36 cellular contexts compared by ENCODE assay signal in genomic region chr10:17965649-17966048, GRCh38. TPM values are rescaled to one million over a fixed set of nuclear protein-coding genes. Genes with fewer than 3 reads are reported as not detected.
"Had no signal": no experiment of that assay in that cellular context is flagged by ENCODE, and none has a peak within 500 bp of the region (broad histone marks: within the 10 kb centered on the region; RNA-seq: fewer than 3 reads in every experiment).

No MANE protein-coding gene starts in this region.

- H3K27ac ChIP-seq: adrenal gland, body of pancreas, cardiac muscle cell, coronary artery, WERI-Rb-1 had no signal

- H3K9me3 ChIP-seq: body of pancreas had no signal

- H3K27ac Mint-ChIP-seq: activated B cell treated with CpG ODN at 0.5 μM for 24 hours; activated CD8-positive, alpha-beta T cell treated with anti-CD3 and anti-CD28 coated beads for 36 hours; activated naive CD4-positive, alpha-beta T cell treated with anti-CD3 and anti-CD28 coated beads, Interleukin-2, amount 50 U/mL, for 24 hours; activated naive CD8-positive, alpha-beta T cell treated with anti-CD3 and anti-CD28 coated beads for 36 hours; activated naive CD8-positive, alpha-beta T cell treated with anti-CD3 and anti-CD28 coated beads, Interleukin-2, amount 50 U/mL, for 24 hours; activated T-helper 17 cell treated with anti-CD3 and anti-CD28 coated beads, Interleukin-2, amount 50 U/mL, for 72 hours; dendritic cell treated with granulocyte-macrophage colony-stimulating factor and Interleukin-4, amounts not matched to agents 40 ng/mL and 50 ng/mL, for 4 days; endodermal cell; T-helper 17 cell; T-helper 2 cell treated with Interferon-gamma antibody and Interleukin-4, amounts not matched to agents 5 μg/mL and 100 μg/mL, for 36 hours had no signal

- ATAC-seq: activated CD4-positive, CD25-positive, alpha-beta regulatory T cell treated with anti-CD3 and anti-CD28 coated beads, Interleukin-2, amount 50 U/mL, for 24 hours; activated CD8-positive, alpha-beta T cell treated with anti-CD3 and anti-CD28 coated beads for 36 hours; activated naive CD8-positive, alpha-beta T cell treated with anti-CD3 and anti-CD28 coated beads, Interleukin-2, amount 50 U/mL, for 24 hours; activated T-cell treated with anti-CD3 and anti-CD28 coated beads, Interleukin-2, amount 50 U/mL, for 4 hours; activated T-helper 17 cell treated with anti-CD3 and anti-CD28 coated beads, Interleukin-2, amount 50 U/mL, for 72 hours; body of pancreas; esophagus mucosa; T-helper 17 cell had no signal

- H3K36me3 ChIP-seq: adrenal gland, cardiac muscle cell, WERI-Rb-1 had no signal

- H3K4me1 ChIP-seq: adrenal gland, body of pancreas had no signal

- H3K4me1 Mint-ChIP-seq: activated B cell treated with CpG ODN at 0.5 μM for 24 hours; activated naive CD4-positive, alpha-beta T cell treated with anti-CD3 and anti-CD28 coated beads, Interleukin-2, amount 50 U/mL, for 24 hours; activated naive CD8-positive, alpha-beta T cell treated with anti-CD3 and anti-CD28 coated beads for 36 hours; activated naive CD8-positive, alpha-beta T cell treated with anti-CD3 and anti-CD28 coated beads, Interleukin-2, amount 50 U/mL, for 24 hours; activated T-helper 17 cell treated with anti-CD3 and anti-CD28 coated beads, Interleukin-2, amount 50 U/mL, for 72 hours; endodermal cell; T-helper 17 cell had no signal

- H3K36me3 Mint-ChIP-seq: activated naive CD4-positive, alpha-beta T cell treated with anti-CD3 and anti-CD28 coated beads, Interleukin-2, amount 50 U/mL, for 24 hours; activated naive CD8-positive, alpha-beta T cell treated with anti-CD3 and anti-CD28 coated beads for 36 hours had no signal

- DNase-seq: activated B cell treated with CpG ODN at 0.5 μM for 24 hours; activated CD4-positive, alpha-beta T cell treated with anti-CD3 and anti-CD28 coated beads for 48 hours; activated CD4-positive, alpha-beta T cell treated with anti-CD3 and anti-CD28 coated beads, Interleukin-2, amount 50 U/mL, for 1 hour; activated CD4-positive, alpha-beta T cell treated with anti-CD3 and anti-CD28 coated beads, Interleukin-2, amount 50 U/mL, for 48 hours; activated CD8-positive, alpha-beta memory T cell treated with anti-CD3 and anti-CD28 coated beads for 24 hours; activated CD8-positive, alpha-beta T cell treated with anti-CD3 and anti-CD28 coated beads for 36 hours; activated effector memory CD4-positive, alpha-beta T cell treated with Interleukin-2 at 50 U/mL for 16 hours; activated gamma-delta T cell treated with Interleukin-2 at 50 U/mL for 16 hours; activated naive CD4-positive, alpha-beta T cell treated with Interleukin-2 at 50 U/mL for 16 hours; activated naive CD8-positive, alpha-beta T cell treated with anti-CD3 and anti-CD28 coated beads for 36 hours; activated naive CD8-positive, alpha-beta T cell treated with anti-CD3 and anti-CD28 coated beads, Interleukin-2, amount 50 U/mL, for 24 hours; activated T-cell treated with anti-CD3 and anti-CD28 coated beads, Interleukin-2, amount 50 U/mL, for 4 hours; adrenal gland; amygdala; aorta; body of pancreas; central memory CD4-positive, alpha-beta T cell; cerebellar nuclear complex; dorsolateral prefrontal cortex; effector memory CD4-positive, alpha-beta T cell; endodermal cell; foreskin fibroblast; T-helper 1 cell; T-helper 17 cell; T1000; WERI-Rb-1 had no signal

- H3K27me3 Mint-ChIP-seq: activated B cell treated with CpG ODN at 0.5 μM for 24 hours; activated CD8-positive, alpha-beta T cell treated with anti-CD3 and anti-CD28 coated beads for 36 hours; activated naive CD4-positive, alpha-beta T cell treated with anti-CD3 and anti-CD28 coated beads, Interleukin-2, amount 50 U/mL, for 24 hours had no signal

- FAIRE-seq: frontal cortex had no signal

- H3K27me3 ChIP-seq: adrenal gland, body of pancreas, cardiac muscle cell, dorsolateral prefrontal cortex had no signal

- H3K4me3 ChIP-seq: adrenal gland, body of pancreas, cardiac muscle cell, coronary artery, dorsolateral prefrontal cortex had no signal

- H3K4me3 Mint-ChIP-seq: activated B cell treated with CpG ODN at 0.5 μM for 24 hours; activated CD8-positive, alpha-beta T cell treated with anti-CD3 and anti-CD28 coated beads for 36 hours; activated naive CD4-positive, alpha-beta T cell treated with anti-CD3 and anti-CD28 coated beads, Interleukin-2, amount 50 U/mL, for 24 hours; activated naive CD8-positive, alpha-beta T cell treated with anti-CD3 and anti-CD28 coated beads for 36 hours; activated naive CD8-positive, alpha-beta T cell treated with anti-CD3 and anti-CD28 coated beads, Interleukin-2, amount 50 U/mL, for 24 hours; activated T-cell treated with anti-CD3 and anti-CD28 coated beads, Interleukin-2, amount 50 U/mL, for 4 hours; activated T-helper 17 cell treated with anti-CD3 and anti-CD28 coated beads, Interleukin-2, amount 50 U/mL, for 72 hours; dendritic cell treated with granulocyte-macrophage colony-stimulating factor and Interleukin-4, amounts not matched to agents 40 ng/mL and 50 ng/mL, for 4 days; endodermal cell; T-helper 17 cell; T-helper 2 cell treated with Interferon-gamma antibody and Interleukin-4, amounts not matched to agents 5 μg/mL and 100 μg/mL, for 36 hours had no signal

RNA-seq across cellular contexts. Expression of gene SLC39A12, which starts 13.9 kb away (rescaled TPM):
- total RNA-seq: activated B cell treated with CpG ODN at 0.5 μM for 24 hours; activated CD8-positive, alpha-beta T cell treated with anti-CD3 and anti-CD28 coated beads for 36 hours; activated naive CD8-positive, alpha-beta T cell treated with anti-CD3 and anti-CD28 coated beads for 36 hours; activated T-cell treated with anti-CD3 and anti-CD28 coated beads, Interleukin-2, amount 50 U/mL, for 4 hours; activated T-helper 17 cell treated with anti-CD3 and anti-CD28 coated beads, Interleukin-2, amount 50 U/mL, for 72 hours; body of pancreas; endodermal cell; epithelial cell of proximal tubule; T-helper 17 cell had no signal
- polyA plus RNA-seq: aorta had no signal
